In genomic region chr2:67572721-67573485, GRCh38 we compare ENCODE assay signal across 2 cellular contexts.
TF ChIP-seq lines count a peak whose summit lies in the region.

No MANE protein-coding gene starts in this region.

TF ChIP-seq in SK-N-SH, 30 proteins besides CTCF, POLR2A, EP300 and RAD21 (continued from another document):
- no peak for TF ChIP-seq USF2 (IDR thresholded peaks at IDR 0.05; ENCODE audit: borderline replicate concordance, low read depth, low read length)
- no peak for TF ChIP-seq POLR2AphosphoS5 (IDR thresholded peaks at IDR 0.05; ENCODE audit: low read depth, low read length)
- no peak for TF ChIP-seq JUND (IDR thresholded peaks at IDR 0.05)
- no peak for TF ChIP-seq RCOR1 (IDR thresholded peaks at IDR 0.05; ENCODE audit: low read length)
- no peak for TF ChIP-seq YY1 (IDR thresholded peaks at IDR 0.05; ENCODE audit: low read depth)
- TF ChIP-seq, protein P1, sequence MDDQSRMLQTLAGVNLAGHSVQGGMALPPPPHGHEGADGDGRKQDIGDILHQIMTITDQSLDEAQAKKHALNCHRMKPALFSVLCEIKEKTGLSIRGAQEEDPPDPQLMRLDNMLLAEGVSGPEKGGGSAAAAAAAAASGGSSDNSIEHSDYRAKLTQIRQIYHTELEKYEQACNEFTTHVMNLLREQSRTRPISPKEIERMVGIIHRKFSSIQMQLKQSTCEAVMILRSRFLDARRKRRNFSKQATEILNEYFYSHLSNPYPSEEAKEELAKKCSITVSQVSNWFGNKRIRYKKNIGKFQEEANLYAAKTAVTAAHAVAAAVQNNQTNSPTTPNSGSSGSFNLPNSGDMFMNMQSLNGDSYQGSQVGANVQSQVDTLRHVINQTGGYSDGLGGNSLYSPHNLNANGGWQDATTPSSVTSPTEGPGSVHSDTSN (IDR thresholded peaks at IDR 0.05): no peak
- TF ChIP-seq, protein P2, sequence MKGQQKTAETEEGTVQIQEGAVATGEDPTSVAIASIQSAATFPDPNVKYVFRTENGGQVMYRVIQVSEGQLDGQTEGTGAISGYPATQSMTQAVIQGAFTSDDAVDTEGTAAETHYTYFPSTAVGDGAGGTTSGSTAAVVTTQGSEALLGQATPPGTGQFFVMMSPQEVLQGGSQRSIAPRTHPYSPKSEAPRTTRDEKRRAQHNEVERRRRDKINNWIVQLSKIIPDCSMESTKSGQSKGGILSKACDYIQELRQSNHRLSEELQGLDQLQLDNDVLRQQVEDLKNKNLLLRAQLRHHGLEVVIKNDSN (IDR thresholded peaks at IDR 0.05; ENCODE audit: borderline replicate concordance, low read depth): no peak
- no peak for TF ChIP-seq IRF3 (IDR thresholded peaks at IDR 0.05; ENCODE audit: low read depth, low read length)
- no peak for TF ChIP-seq FOXM1 (IDR thresholded peaks at IDR 0.05; ENCODE audit: low read depth)
TF ChIP-seq in SK-N-SH: peak in this region for 0.

TF ChIP-seq in SK-N-SH treated with all-trans-retinoic acid at 6 μM for 48 hours, 23 proteins besides CTCF, POLR2A, EP300 and RAD21 (continued from another document):
- no peak for TF ChIP-seq ESRRG (CRISPR knock-in tag; IDR thresholded peaks at IDR 0.05)
TF ChIP-seq in SK-N-SH treated with all-trans-retinoic acid at 6 μM for 48 hours: peak in this region for 0.
